Comparison of ENCODE assay signal across 7 cellular contexts in the genomic region with DNA sequence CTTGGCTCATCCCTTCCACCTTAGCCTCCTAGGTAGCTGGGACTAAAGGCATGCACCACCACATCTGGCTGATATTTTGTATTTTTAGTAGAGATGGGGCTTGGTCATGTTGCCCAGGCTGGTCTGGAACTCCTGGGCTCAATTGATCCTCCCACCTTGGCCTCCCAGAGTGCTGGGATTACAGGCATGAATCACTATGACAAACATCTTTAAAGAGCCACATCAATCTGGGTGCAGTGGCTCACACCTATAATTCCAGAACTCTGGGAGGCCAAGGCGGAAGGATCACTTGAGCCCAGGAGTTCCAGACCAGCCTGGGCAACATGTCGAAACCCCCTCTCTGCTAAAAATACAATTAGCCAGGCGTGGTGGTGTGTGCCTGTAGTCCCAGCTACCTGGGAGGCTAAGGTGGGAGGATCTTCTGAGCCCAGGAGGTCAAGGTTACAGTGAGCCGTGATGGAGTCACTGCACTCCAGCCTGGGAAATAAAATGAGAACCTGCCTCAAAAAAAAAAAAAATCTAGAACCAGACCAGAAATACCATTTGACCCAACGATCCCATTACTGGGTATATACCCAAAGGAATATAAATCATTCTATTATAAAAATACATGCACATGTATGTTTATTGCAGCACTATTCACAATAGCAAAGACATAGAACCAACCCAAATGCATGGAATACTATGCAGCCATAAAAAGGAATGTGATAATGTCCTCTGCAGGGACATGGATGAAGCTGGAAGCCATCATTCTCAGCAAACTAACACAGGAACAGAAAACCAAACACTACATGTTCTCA. TPM values are rescaled to one million over a fixed set of nuclear protein-coding genes. Genes with fewer than 3 reads are reported as not detected.
A peak's percentile ranks its signal among the peaks of the same experiment; 100 is the strongest.
DNase-seq lines count a peak whose midpoint lies in the region; ATAC-seq, FAIRE-seq and TF ChIP-seq lines count a peak whose summit lies in the region.
"Not testable (repeated sequence)": the region's sequence is repeated elsewhere in the genome, so short reads cannot be mapped to it uniquely, and the experiment has no call there.
"Had no signal": no experiment of that assay in that cellular context is flagged by ENCODE, and none has a peak within 500 bp of the region (broad histone marks: within the 10 kb centered on the region; RNA-seq: fewer than 3 reads in every experiment).

No MANE protein-coding gene starts in this region.

- CTCF ChIA-PET in HepG2 (lab: Yijun Ruan, JAX; ENCODE audit: low intra/inter-chr PET ratio, low total read pairs), result not testable (repeated sequence)

- peaks cover 55% of the 10 kb centered on the region for H3K4me1 Mint-ChIP-seq in dendritic cell treated with granulocyte-macrophage colony-stimulating factor and Interleukin-4, amounts not matched to agents 40 ng/mL and 50 ng/mL, for 4 days (ENCODE audit: low read depth)

- not testable (repeated sequence) for H3K4me2 ChIP-seq in GM23248 (ENCODE audit: unreplicated experiment); HepG2 (ENCODE audit: low read depth, low read length)

- not testable (repeated sequence) for TF ChIP-seq EP300 in HepG2 (IDR thresholded peaks at IDR 0.05; ENCODE audit: low read depth in 2 of 2, low read length in 2 of 2); HepG2 (CRISPR knock-in tag; IDR thresholded peaks at IDR 0.05; ENCODE audit: borderline replicate concordance)

- H3K27ac Mint-ChIP-seq in dendritic cell treated with granulocyte-macrophage colony-stimulating factor and Interleukin-4, amounts not matched to agents 40 ng/mL and 50 ng/mL, for 4 days, result peak overlapping the region; percentile 90

- not testable (repeated sequence) for ATAC-seq in HepG2

- H3F3A ChIP-seq in GM23248 (ENCODE audit: insufficient read depth), result peaks cover 46% of the 10 kb centered on the region

- H3K79me2 ChIP-seq in GM23248 (ENCODE audit: insufficient read depth); HepG2 (ENCODE audit: insufficient read depth, low read length): not testable (repeated sequence)

- H3K9me3 Mint-ChIP-seq in dendritic cell treated with granulocyte-macrophage colony-stimulating factor and Interleukin-4, amounts not matched to agents 40 ng/mL and 50 ng/mL, for 4 days, result not testable (repeated sequence)

- in situ Hi-C loops in GM23248 (cut with MboI); HepG2 (cut with HindIII; ENCODE audit: extremely low pct_ligation_motif_present, low pct_unique_long_range_greater_than_20kb): not testable (repeated sequence)

- H3K4me3 ChIP-seq in GM23248; HepG2 (replicated peaks in 1 of 3; ENCODE audit: insufficient read depth in 1 of 3, low read depth in 2 of 3, low read length in 3 of 3); vagina: not testable (repeated sequence)

- not testable (repeated sequence) for TF ChIP-seq CTCF in HepG2 (CRISPR knock-in tag; IDR thresholded peaks at IDR 0.05); vagina (IDR thresholded peaks at IDR 0.05)

- H3K27ac ChIP-seq in GM23248 (peak overlapping the region; percentile 97), vagina (peak overlapping the region; percentile 84)
- not testable (repeated sequence) for H3K27ac ChIP-seq in HepG2 (ENCODE audit: extremely low read length, insufficient read depth, low read length)

- not testable (repeated sequence) for H3K9me3 ChIP-seq in GM23248 (ENCODE audit: low read depth); HepG2 (ENCODE audit: low read length); vagina

- not testable (repeated sequence) for H3K4me3 Mint-ChIP-seq in dendritic cell treated with granulocyte-macrophage colony-stimulating factor and Interleukin-4, amounts not matched to agents 40 ng/mL and 50 ng/mL, for 4 days

- TF ChIP-seq RAD21 in HepG2 (CRISPR knock-in tag; IDR thresholded peaks at IDR 0.05), result not testable (repeated sequence)

- peaks cover 28% of the 10 kb centered on the region for H3K27me3 Mint-ChIP-seq in dendritic cell treated with granulocyte-macrophage colony-stimulating factor and Interleukin-4, amounts not matched to agents 40 ng/mL and 50 ng/mL, for 4 days

- H3K9me2 ChIP-seq in GM23248 (ENCODE audit: insufficient read depth), result not testable (repeated sequence)

- WGBS in GM23248 (ENCODE audit: low coverage in 1 of 2, low lambda C conversion rate in 2 of 2, missing lambda C conversion rate in 2 of 2), 2 experiments, result 84 to 86% methylated on average over 5 of the region's 5 CpGs
- 48% methylated on average over 5 of the region's 5 CpGs for whole genome bisulfite sequencing in HepG2 (ENCODE audit: low lambda C conversion rate)

- POLR2A ChIA-PET in HepG2 (lab: Yijun Ruan, JAX), result interaction anchor here (2.4 kb wide), 1 partner anchor 16 kb away, joined by 18 read pairs; the partner anchor contains the start of gene SPRYD3

- H4K20me1 ChIP-seq in GM23248 (ENCODE audit: insufficient read depth); HepG2 (ENCODE audit: insufficient read depth, low read length): not testable (repeated sequence)

- H3K4me1 ChIP-seq in GM23248 (ENCODE audit: insufficient read depth) (peaks cover 16% of the 10 kb centered on the region), HepG2 (ENCODE audit: insufficient read depth, low read length) (peaks cover 58% of the 10 kb centered on the region), vagina (peaks cover 38% of the 10 kb centered on the region)

- BruUV-seq in HepG2 (replicated peaks; lab: Mats Ljungman, UMichigan), result not testable (repeated sequence)

- not testable (repeated sequence) for H3K9ac ChIP-seq in GM23248; HepG2 (ENCODE audit: insufficient read depth, low read depth, low read length)

- not testable (repeated sequence) for H3K36me3 Mint-ChIP-seq in dendritic cell treated with granulocyte-macrophage colony-stimulating factor and Interleukin-4, amounts not matched to agents 40 ng/mL and 50 ng/mL, for 4 days (ENCODE audit: low read depth)

- not testable (repeated sequence) for H2AFZ ChIP-seq in GM23248; HepG2 (ENCODE audit: low read length)

- H3K27me3 ChIP-seq in GM23248 (replicated peaks; ENCODE audit: insufficient read depth); vagina: not testable (repeated sequence)
- H3K27me3 ChIP-seq in HepG2 (ENCODE audit: control insufficient read depth in 1 of 2, insufficient read depth in 2 of 2, low read length in 2 of 2), result peaks cover 0 to 19% of the 10 kb centered on the region in 2 experiments; a peak in 3 of 5 replicates

- intact Hi-C loops in dendritic cell treated with granulocyte-macrophage colony-stimulating factor and Interleukin-4, amounts not matched to agents 40 ng/mL and 50 ng/mL, for 4 days (cut with micrococcal nuclease); HepG2 (cut with micrococcal nuclease; ENCODE audit: unreplicated experiment): not testable (repeated sequence)
- intact Hi-C loops in vagina (cut with DNase I), result loop anchor here (10.0 kb wide), 1 partner anchor 50 kb away; no protein-coding TSS in a partner anchor

- not testable (repeated sequence) for TF ChIP-seq POLR2A in HepG2 (IDR thresholded peaks at IDR 0.05; ENCODE audit: insufficient read depth in 1 of 2, low read depth in 2 of 2, low read length in 2 of 2); vagina (IDR thresholded peaks at IDR 0.05)

- H3K36me3 ChIP-seq in GM23248 (ENCODE audit: low read depth); HepG2 (replicated peaks in 1 of 2; ENCODE audit: control insufficient read depth in 1 of 2, insufficient read depth in 2 of 2, low read length in 2 of 2); vagina: not testable (repeated sequence)

- not testable (repeated sequence) for FAIRE-seq in HepG2 (lab: Jason Lieb, UNC)

- DNase-seq in GM23248 (peak; percentile 29), NCI-H226 (peak; percentile 58)
- DNase-seq in activated CD8-positive, alpha-beta memory T cell treated with anti-CD3 and anti-CD28 coated beads for 24 hours, result peak; percentile 17
- DNase-seq in HepG2 (ENCODE audit: low spot score); vagina (ENCODE audit: extremely low spot score in 2 of 2): not testable (repeated sequence)

RNA-seq across cellular contexts. Expression of gene IGFBP6, which starts 2.5 kb away (rescaled TPM):
- 1,132 and 1,614 TPM in 2 replicates for total RNA-seq in GM23248 (2014; rRNA removed; shearing (Covaris generic))
- polyA plus RNA-seq in GM23248 (2016; fragmentation: Nextera tagmentation; extraction: Ambion mirVana) (1,827 and 1,899 TPM in 2 replicates), HepG2 (2011; rRNA removed) (22.6 and 25.2 TPM in 2 replicates)
- total RNA-seq in HepG2 (2016; rRNA removed; fragmentation: Illumina TruSeq; extraction: Trizol) (2.1 and 3.9 TPM in 2 replicates), vagina (684 TPM)
- 5.3 and 5.9 TPM in 2 replicates for total RNA-seq in HepG2 (2016; cell fraction: cytosol; rRNA removed; fragmentation: Illumina TruSeq; extraction: Trizol; ENCODE audit: low read depth)
- total RNA-seq in HepG2 (2016; cell fraction: insoluble cytoplasmic fraction; rRNA removed; fragmentation: Illumina TruSeq; extraction: Trizol), result 2.5 and 4.7 TPM in 2 replicates
- total RNA-seq in HepG2 (2016; cell fraction: membrane; rRNA removed; fragmentation: Illumina TruSeq; extraction: Trizol), result 3.3 and 3.5 TPM in 2 replicates
- 1.9 and 3.2 TPM in 2 replicates for total RNA-seq in HepG2 (2016; cell fraction: nucleus; rRNA removed; fragmentation: Illumina TruSeq; extraction: Trizol)
- 19.0 and 41.0 TPM in 2 replicates for polyA plus RNA-seq in HepG2 (2011; cell fraction: cytosol; rRNA removed)
- polyA plus RNA-seq in HepG2 (2011; cell fraction: nucleus; rRNA removed), result 8.4 and 9.6 TPM in 2 replicates
- 3.4 and 4.6 TPM in 2 replicates for polyA plus RNA-seq in HepG2 (2012)
- polyA plus RNA-seq in HepG2 (2016; cell fraction: cytosol; fragmentation: Illumina TruSeq; extraction: Trizol; ENCODE audit: low read depth), result 4.2 and 5.7 TPM in 2 replicates
- 2.0 and 2.4 TPM in 2 replicates for polyA plus RNA-seq in HepG2 (2016; cell fraction: insoluble cytoplasmic fraction; fragmentation: Illumina TruSeq; extraction: Trizol; ENCODE audit: low read depth)
- polyA plus RNA-seq in HepG2 (2016; cell fraction: membrane; fragmentation: Illumina TruSeq; extraction: Trizol; ENCODE audit: low read depth), result 3.2 and 3.8 TPM in 2 replicates
- 5.4 and 7.5 TPM in 2 replicates for polyA plus RNA-seq in HepG2 (2016; cell fraction: nucleus; fragmentation: Illumina TruSeq; extraction: Trizol; ENCODE audit: insufficient read depth, low read depth)
- polyA minus RNA-seq in HepG2 (2011; rRNA and poly(A)+ RNA removed; ENCODE audit: low replicate concordance), result 9.0 and 27.1 TPM in 2 replicates
- polyA minus RNA-seq in HepG2 (2011; cell fraction: cytosol; rRNA and poly(A)+ RNA removed), result 8.7 and 9.5 TPM in 2 replicates
- polyA minus RNA-seq in HepG2 (2011; cell fraction: nucleus; rRNA and poly(A)+ RNA removed), result 0.77 and 1.6 TPM in 2 replicates

RNA-seq across cellular contexts. Expression of gene SOAT2, which starts 8.3 kb away (rescaled TPM):
- not detected in 2 replicates for total RNA-seq in GM23248 (2014; rRNA removed; shearing (Covaris generic))
- 0.33 and 0.43 TPM in 2 replicates for polyA plus RNA-seq in GM23248 (2016; fragmentation: Nextera tagmentation; extraction: Ambion mirVana)
- 6.1 and 14.9 TPM in 2 replicates for total RNA-seq in HepG2 (2016; rRNA removed; fragmentation: Illumina TruSeq; extraction: Trizol)
- total RNA-seq in HepG2 (2016; cell fraction: cytosol; rRNA removed; fragmentation: Illumina TruSeq; extraction: Trizol; ENCODE audit: low read depth), result 1.3 and 1.6 TPM in 2 replicates
- 5.1 and 14.3 TPM in 2 replicates for total RNA-seq in HepG2 (2016; cell fraction: insoluble cytoplasmic fraction; rRNA removed; fragmentation: Illumina TruSeq; extraction: Trizol)
- 3.9 and 5.2 TPM in 2 replicates for total RNA-seq in HepG2 (2016; cell fraction: membrane; rRNA removed; fragmentation: Illumina TruSeq; extraction: Trizol)
- 20.7 and 23.6 TPM in 2 replicates for total RNA-seq in HepG2 (2016; cell fraction: nucleus; rRNA removed; fragmentation: Illumina TruSeq; extraction: Trizol)
- 108 and 131 TPM in 2 replicates for polyA plus RNA-seq in HepG2 (2011; rRNA removed)
- polyA plus RNA-seq in HepG2 (2011; cell fraction: cytosol; rRNA removed), result 102 and 125 TPM in 2 replicates
- 476 and 502 TPM in 2 replicates for polyA plus RNA-seq in HepG2 (2011; cell fraction: nucleus; rRNA removed)
- polyA plus RNA-seq in HepG2 (2012), result 40.7 and 74.1 TPM in 2 replicates
- polyA plus RNA-seq in HepG2 (2016; cell fraction: cytosol; fragmentation: Illumina TruSeq; extraction: Trizol; ENCODE audit: low read depth), result 2.1 and 3.1 TPM in 2 replicates
- polyA plus RNA-seq in HepG2 (2016; cell fraction: insoluble cytoplasmic fraction; fragmentation: Illumina TruSeq; extraction: Trizol; ENCODE audit: low read depth), result 8.4 and 8.5 TPM in 2 replicates
- polyA plus RNA-seq in HepG2 (2016; cell fraction: membrane; fragmentation: Illumina TruSeq; extraction: Trizol; ENCODE audit: low read depth), result 3.3 and 4.5 TPM in 2 replicates
- 40.5 and 42.0 TPM in 2 replicates for polyA plus RNA-seq in HepG2 (2016; cell fraction: nucleus; fragmentation: Illumina TruSeq; extraction: Trizol; ENCODE audit: insufficient read depth, low read depth)
- polyA minus RNA-seq in HepG2 (2011; rRNA and poly(A)+ RNA removed; ENCODE audit: low replicate concordance), result 0.16 and 255 TPM in 2 replicates
- polyA minus RNA-seq in HepG2 (2011; cell fraction: cytosol; rRNA and poly(A)+ RNA removed), result 39.8 and 42.8 TPM in 2 replicates
- 79.3 and 125 TPM in 2 replicates for polyA minus RNA-seq in HepG2 (2011; cell fraction: nucleus; rRNA and poly(A)+ RNA removed)
- 0.74 TPM for total RNA-seq in vagina
- total RNA-seq: GM23338 had no signal
- polyA plus RNA-seq: GM23338 had no signal

RNA-seq across cellular contexts. Expression of gene SPRYD3, which starts 15.8 kb away (rescaled TPM):
- total RNA-seq in GM23248 (2014; rRNA removed; shearing (Covaris generic)), result 42.5 and 48.7 TPM in 2 replicates
- polyA plus RNA-seq in GM23248 (2016; fragmentation: Nextera tagmentation; extraction: Ambion mirVana) (54.7 and 55.5 TPM in 2 replicates), HepG2 (2011; rRNA removed) (9.2 and 10.7 TPM in 2 replicates)
- total RNA-seq in HepG2 (2016; rRNA removed; fragmentation: Illumina TruSeq; extraction: Trizol) (9.0 and 9.2 TPM in 2 replicates), vagina (27.0 TPM)
- total RNA-seq in HepG2 (2016; cell fraction: cytosol; rRNA removed; fragmentation: Illumina TruSeq; extraction: Trizol; ENCODE audit: low read depth), result 0.79 and 1.3 TPM in 2 replicates
- total RNA-seq in HepG2 (2016; cell fraction: insoluble cytoplasmic fraction; rRNA removed; fragmentation: Illumina TruSeq; extraction: Trizol), result 7.9 and 8.6 TPM in 2 replicates
- total RNA-seq in HepG2 (2016; cell fraction: membrane; rRNA removed; fragmentation: Illumina TruSeq; extraction: Trizol), result 2.8 and 3.1 TPM in 2 replicates
- total RNA-seq in HepG2 (2016; cell fraction: nucleus; rRNA removed; fragmentation: Illumina TruSeq; extraction: Trizol), result 5.1 and 5.3 TPM in 2 replicates
- polyA plus RNA-seq in HepG2 (2011; cell fraction: cytosol; rRNA removed), result 11.7 and 12.2 TPM in 2 replicates
- polyA plus RNA-seq in HepG2 (2011; cell fraction: nucleus; rRNA removed), result 12.1 and 12.6 TPM in 2 replicates
- polyA plus RNA-seq in HepG2 (2012), result 6.0 and 9.7 TPM in 2 replicates
- polyA plus RNA-seq in HepG2 (2016; cell fraction: cytosol; fragmentation: Illumina TruSeq; extraction: Trizol; ENCODE audit: low read depth), result 0.86 and 1.1 TPM in 2 replicates
- 11.6 and 12.5 TPM in 2 replicates for polyA plus RNA-seq in HepG2 (2016; cell fraction: insoluble cytoplasmic fraction; fragmentation: Illumina TruSeq; extraction: Trizol; ENCODE audit: low read depth)
- polyA plus RNA-seq in HepG2 (2016; cell fraction: membrane; fragmentation: Illumina TruSeq; extraction: Trizol; ENCODE audit: low read depth), result 2.0 and 3.3 TPM in 2 replicates
- 7.6 and 8.3 TPM in 2 replicates for polyA plus RNA-seq in HepG2 (2016; cell fraction: nucleus; fragmentation: Illumina TruSeq; extraction: Trizol; ENCODE audit: insufficient read depth, low read depth)
- 27.5 and 69.5 TPM in 2 replicates for polyA minus RNA-seq in HepG2 (2011; rRNA and poly(A)+ RNA removed; ENCODE audit: low replicate concordance)
- 8.3 and 10.6 TPM in 2 replicates for polyA minus RNA-seq in HepG2 (2011; cell fraction: cytosol; rRNA and poly(A)+ RNA removed)
- 9.5 and 12.8 TPM in 2 replicates for polyA minus RNA-seq in HepG2 (2011; cell fraction: nucleus; rRNA and poly(A)+ RNA removed)

RNA-seq across cellular contexts. Expression of gene TNS2, which starts 45.1 kb away (rescaled TPM):
- total RNA-seq in GM23248 (2014; rRNA removed; shearing (Covaris generic)), result 41.6 and 48.6 TPM in 2 replicates
- polyA plus RNA-seq in GM23248 (2016; fragmentation: Nextera tagmentation; extraction: Ambion mirVana) (24.1 and 26.1 TPM in 2 replicates), HepG2 (2011; rRNA removed) (18.0 and 20.4 TPM in 2 replicates)
- total RNA-seq in HepG2 (2016; rRNA removed; fragmentation: Illumina TruSeq; extraction: Trizol) (3.2 and 8.9 TPM in 2 replicates), vagina (235 TPM)
- 3.1 and 5.0 TPM in 2 replicates for total RNA-seq in HepG2 (2016; cell fraction: cytosol; rRNA removed; fragmentation: Illumina TruSeq; extraction: Trizol; ENCODE audit: low read depth)
- 2.8 and 9.5 TPM in 2 replicates for total RNA-seq in HepG2 (2016; cell fraction: insoluble cytoplasmic fraction; rRNA removed; fragmentation: Illumina TruSeq; extraction: Trizol)
- total RNA-seq in HepG2 (2016; cell fraction: membrane; rRNA removed; fragmentation: Illumina TruSeq; extraction: Trizol), result 3.1 and 3.8 TPM in 2 replicates
- total RNA-seq in HepG2 (2016; cell fraction: nucleus; rRNA removed; fragmentation: Illumina TruSeq; extraction: Trizol), result 13.3 and 14.8 TPM in 2 replicates
- 3.9 and 6.8 TPM in 2 replicates for polyA plus RNA-seq in HepG2 (2011; cell fraction: cytosol; rRNA removed)
- polyA plus RNA-seq in HepG2 (2011; cell fraction: nucleus; rRNA removed), result 181 and 258 TPM in 2 replicates
- polyA plus RNA-seq in HepG2 (2012), result 13.0 and 15.3 TPM in 2 replicates
- polyA plus RNA-seq in HepG2 (2016; cell fraction: cytosol; fragmentation: Illumina TruSeq; extraction: Trizol; ENCODE audit: low read depth), result 0.96 and 1.4 TPM in 2 replicates
- polyA plus RNA-seq in HepG2 (2016; cell fraction: insoluble cytoplasmic fraction; fragmentation: Illumina TruSeq; extraction: Trizol; ENCODE audit: low read depth), result 5.7 and 8.2 TPM in 2 replicates
- 2.0 and 4.2 TPM in 2 replicates for polyA plus RNA-seq in HepG2 (2016; cell fraction: membrane; fragmentation: Illumina TruSeq; extraction: Trizol; ENCODE audit: low read depth)
- polyA plus RNA-seq in HepG2 (2016; cell fraction: nucleus; fragmentation: Illumina TruSeq; extraction: Trizol; ENCODE audit: insufficient read depth, low read depth), result 34.1 and 49.0 TPM in 2 replicates
- polyA minus RNA-seq in HepG2 (2011; rRNA and poly(A)+ RNA removed; ENCODE audit: low replicate concordance), result 34.0 and 38.3 TPM in 2 replicates
- polyA minus RNA-seq in HepG2 (2011; cell fraction: cytosol; rRNA and poly(A)+ RNA removed), result 9.9 and 10.3 TPM in 2 replicates
- polyA minus RNA-seq in HepG2 (2011; cell fraction: nucleus; rRNA and poly(A)+ RNA removed), result 63.8 and 80.3 TPM in 2 replicates

Comparison
In these comparisons a context has a peak if more than half of its experiments do, and no peak if none do; other contexts are left out.
1. RNA of gene IGFBP6, which starts 2.5 kb away (total RNA-seq): 1,132 to 1,614 TPM in GM23248 and 684 TPM in vagina (single experiment); 1.9 to 5.9 TPM in HepG2; every median in the first group is over 10 times any median in the second.